8 cellular contexts compared by ENCODE assay signal in genomic region chrX:65587616-65588526, GRCh38. TPM values are rescaled to one million over a fixed set of nuclear protein-coding genes. Genes with fewer than 3 reads are reported as not detected.
DNase-seq lines count a peak whose midpoint lies in the region; ATAC-seq and TF ChIP-seq lines count a peak whose summit lies in the region.

No MANE protein-coding gene starts in this region.

- peak overlapping the region; percentile 21 for H3K4me3 ChIP-seq in A673 (ENCODE audit: low read depth, low read length, poor library complexity, severe bottlenecking)

- H3K36me3 ChIP-seq in A673 (ENCODE audit: insufficient read depth, low read length, poor library complexity, severe bottlenecking) = no peaks in the 10 kb centered on the region

- peaks cover 16% of the 10 kb centered on the region for H3K4me1 Mint-ChIP-seq in chondrocyte (ENCODE audit: low read depth)

- CTCF ChIA-PET in A673 (lab: Charles Lee) = no interaction called here

- DNase-seq in A673 (ENCODE audit: low spot score) (peak; percentile 56), M059J (ENCODE audit: low read depth) (peak; percentile 87), chondrocyte (ENCODE audit: low spot score) (no peak), lung microvascular endothelial cell (ENCODE audit: low read depth in 2 of 2) (peak; percentile 40 to 50), NCI-H2081 treated with DMSO at 0.1 percent for 48 hours (lab: John Stamatoyannopoulos, UW) (no peak)

- no peaks in the 10 kb centered on the region for H3K9me3 Mint-ChIP-seq in chondrocyte (ENCODE audit: low read depth)

- ATAC-seq in activated CD4-positive, CD25-positive, alpha-beta regulatory T cell treated with anti-CD3 and anti-CD28 coated beads, Interleukin-2, amount 50 U/mL, for 24 hours = no peak
- ATAC-seq in GM18520 (IDR thresholded peaks at IDR 0.05; ENCODE audit: unreplicated experiment) = no peak
- ATAC-seq in GM18868 (IDR thresholded peaks at IDR 0.05; ENCODE audit: unreplicated experiment) = no peak

- TF ChIP-seq CTCF in A673 (conservative IDR thresholded peaks at IDR 0.05; ENCODE audit: low read depth, low read length) = no peak
- no peak for TF ChIP-seq CTCF in chondrocyte (IDR thresholded peaks at IDR 0.05)

- peak overlapping the region; percentile 33 for H3K4me3 Mint-ChIP-seq in chondrocyte (ENCODE audit: unreplicated experiment)

- intact Hi-C loops in A673 (cut with micrococcal nuclease; ENCODE audit: unreplicated experiment) = no loop called here

- no peaks in the 10 kb centered on the region for H3K27me3 Mint-ChIP-seq in chondrocyte (ENCODE audit: low read depth)

- H3K36me3 Mint-ChIP-seq in chondrocyte (ENCODE audit: low read depth) = no peaks in the 10 kb centered on the region

- H3K27ac Mint-ChIP-seq in chondrocyte (ENCODE audit: unreplicated experiment) = no peak overlapping the region

- H3K4me1 ChIP-seq in A673 (ENCODE audit: insufficient read depth, low read length, poor library complexity, severe bottlenecking) = no peaks in the 10 kb centered on the region

- no peak overlapping the region for H3K27ac ChIP-seq in A673 (ENCODE audit: low read depth, low read length, poor library complexity, severe bottlenecking)

- H3K27me3 ChIP-seq in A673 (replicated peaks; ENCODE audit: insufficient read depth, low read depth, low read length, poor library complexity) = no peaks in the 10 kb centered on the region

- POLR2A ChIA-PET in A673 (lab: Charles Lee; ENCODE audit: low non-redundant PET) = interaction anchor here (0.6 kb wide), 1 partner anchor 131 kb away, joined by 11 read pairs; no protein-coding TSS in a partner anchor

- no peaks in the 10 kb centered on the region for H3K9me3 ChIP-seq in A673 (ENCODE audit: low read depth, low read length, poor library complexity, severe bottlenecking)

- no TSS peak for BruUV-seq in A673 (replicated peaks; lab: Mats Ljungman, UMichigan)

RNA-seq across cellular contexts. Expression of gene LAS1L, which starts 53.3 kb away (rescaled TPM):
- total RNA-seq in A673 (2021) (65.4 and 66.9 TPM in 2 replicates), chondrocyte (18.2 to 30.0 TPM (median 18.5 TPM) in 3 replicates), lung microvascular endothelial cell (10.9 and 14.4 TPM in 2 replicates)
- total RNA-seq in M059J (2014; rRNA removed; shearing (Covaris generic)) = 52.8 and 66.8 TPM in 2 replicates

Comparison
In these comparisons a context has a peak if more than half of its experiments do, and no peak if none do; other contexts are left out.
1. DNase-seq: peak in A673 (single experiment), M059J (single experiment) and lung microvascular endothelial cell (2 of 2); none in chondrocyte (single experiment) and NCI-H2081 treated with DMSO at 0.1 percent for 48 hours (single experiment).